18 cellular contexts compared by ENCODE assay signal in genomic region chr5:5418006-5418405, GRCh38.
"Had no signal": no experiment of that assay in that cellular context is flagged by ENCODE, and none has a peak within 500 bp of the region (broad histone marks: within the 10 kb centered on the region; RNA-seq: fewer than 3 reads in every experiment).

No MANE protein-coding gene starts in this region.

- H3K4me3 Mint-ChIP-seq: activated CD4-positive, alpha-beta T cell treated with anti-CD3 and anti-CD28 coated beads, Interleukin-2, amount 10 ng/mL, durations not matched to agents 7 days and 5 days; activated CD8-positive, alpha-beta T cell treated with anti-CD3 and anti-CD28 coated beads, Interleukin-2, amount 10 ng/mL, durations not matched to agents 7 days and 5 days; activated T-cell treated with anti-CD3 and anti-CD28 coated beads, Interleukin-2, amount 50 U/mL, for 24 hours; mesothelial cell of epicardium had no signal

- H3K27ac ChIP-seq: gastroesophageal sphincter, heart left ventricle, left lung, prostate gland, right atrium auricular region, thyroid gland had no signal

- ATAC-seq: activated CD8-positive, alpha-beta T cell treated with anti-CD3 and anti-CD28 coated beads, Interleukin-2, amount 10 ng/mL, durations not matched to agents 7 days and 5 days; esophagus mucosa; gastroesophageal sphincter; heart left ventricle; left lung had no signal

- H3K36me3 ChIP-seq: heart left ventricle, left lung, prostate gland, right atrium auricular region, thyroid gland had no signal

- H3K27me3 Mint-ChIP-seq: activated CD4-positive, alpha-beta T cell treated with anti-CD3 and anti-CD28 coated beads, Interleukin-2, amount 10 ng/mL, durations not matched to agents 7 days and 5 days; activated T-cell treated with anti-CD3 and anti-CD28 coated beads, Interleukin-2, amount 50 U/mL, for 24 hours had no signal

- H3K36me3 Mint-ChIP-seq: mesothelial cell of epicardium had no signal

- H3K27ac Mint-ChIP-seq: activated CD4-positive, alpha-beta T cell treated with anti-CD3 and anti-CD28 coated beads, Interleukin-2, amount 10 ng/mL, durations not matched to agents 7 days and 5 days; activated CD8-positive, alpha-beta T cell treated with anti-CD3 and anti-CD28 coated beads, Interleukin-2, amount 10 ng/mL, durations not matched to agents 7 days and 5 days; activated T-cell treated with anti-CD3 and anti-CD28 coated beads, Interleukin-2, amount 50 U/mL, for 24 hours; activated T-helper 2 cell treated with anti-CD3 and anti-CD28 coated beads, Interferon-gamma antibody, Interleukin-2, Interleukin-4, amounts not matched to agents 10 μg/mL and 5 μg/mL and 100 μg/mL, durations not matched to agents 14 hours and 24 hours and 36 hours; mesothelial cell of epicardium had no signal

- H3K27me3 ChIP-seq: gastroesophageal sphincter, heart left ventricle, left lung, right atrium auricular region, thyroid gland had no signal

- H3K9me3 ChIP-seq: gastroesophageal sphincter, heart left ventricle, left lung, prostate gland, right atrium auricular region, thyroid gland had no signal

- DNase-seq: activated CD4-positive, alpha-beta T cell treated with anti-CD3 and anti-CD28 coated beads, Interleukin-2, amount 10 ng/mL, durations not matched to agents 7 days and 5 days; activated CD4-positive, CD25-positive, alpha-beta regulatory T cell; activated CD8-positive, alpha-beta T cell treated with anti-CD3 and anti-CD28 coated beads, Interleukin-2, amount 10 ng/mL, durations not matched to agents 7 days and 5 days; activated naive CD4-positive, alpha-beta T cell treated with Interleukin-2 at 50 U/mL for 16 hours; activated T-cell treated with anti-CD3 and anti-CD28 coated beads, Interleukin-2, amount 50 U/mL, for 24 hours; aorta; cortex of kidney; heart left ventricle; left lung; stimulated activated CD4-positive, alpha-beta T cell treated with anti-CD3 and anti-CD28 coated beads, Interleukin-2, amount 100 ng/mL, for 24 hours; stimulated activated naive CD4-positive, alpha-beta T cell treated with Interleukin-2 at 50 U/mL for 16 hours; thyroid gland had no signal

- H3K9me3 Mint-ChIP-seq: activated CD4-positive, alpha-beta T cell treated with anti-CD3 and anti-CD28 coated beads, Interleukin-2, amount 10 ng/mL, durations not matched to agents 7 days and 5 days; activated T-cell treated with anti-CD3 and anti-CD28 coated beads, Interleukin-2, amount 50 U/mL, for 24 hours had no signal

- H3K4me3 ChIP-seq: gastroesophageal sphincter, heart left ventricle, left lung, prostate gland, right atrium auricular region, thyroid gland had no signal
